ENCODE assay signal across 24 cellular contexts in genomic region chr3:112393360-112393728, GRCh38.
DNase-seq lines count a peak whose midpoint lies in the region; ATAC-seq and TF ChIP-seq lines count a peak whose summit lies in the region.
"Had no signal": no experiment of that assay in that cellular context is flagged by ENCODE, and none has a peak within 500 bp of the region (broad histone marks: within the 10 kb centered on the region; RNA-seq: fewer than 3 reads in every experiment).

No MANE protein-coding gene starts in this region.

- no peak overlapping the region for H3K23ac ChIP-seq in H9 (ENCODE audit: insufficient read length, low read depth, low read length)

- H3K36me3 ChIP-seq in adipocyte (ENCODE audit: control insufficient read depth, insufficient read depth, low read length, severe bottlenecking) (no peaks in the 10 kb centered on the region), muscle layer of colon (ENCODE audit: insufficient read depth, low read length) (no peaks in the 10 kb centered on the region), uterus (no peaks in the 10 kb centered on the region)
- H3K36me3 ChIP-seq: BE2C had no signal

- no peaks in the 10 kb centered on the region for H3K79me2 ChIP-seq in H9 (ENCODE audit: insufficient read depth, low read length)

- H4K20me1 ChIP-seq in H9 (ENCODE audit: control insufficient read depth, insufficient read depth, insufficient read length) = no peaks in the 10 kb centered on the region

- H2BK15ac ChIP-seq in H9 (ENCODE audit: low read depth, low read length) = no peak overlapping the region

- H3T11ph ChIP-seq in H9 (ENCODE audit: low read length) = no peak overlapping the region

- H3K4me3 ChIP-seq in adipocyte (ENCODE audit: low read length) = peak overlapping the region; percentile 66
- no peak overlapping the region for H3K4me3 ChIP-seq in muscle layer of colon (ENCODE audit: low read depth in 1 of 2, low read length in 2 of 2)
- H3K4me3 ChIP-seq in uterus = no peak overlapping the region
- H3K4me3 ChIP-seq: A549, PC-9 had no signal

- H3K23me2 ChIP-seq in H9 (ENCODE audit: insufficient read length, low read depth, low read length, poor library complexity, severe bottlenecking) = no peaks in the 10 kb centered on the region

- H2BK5ac ChIP-seq in H9 (ENCODE audit: insufficient read length, low read length) = no peak overlapping the region

- peak; percentile 51 for ATAC-seq in activated naive CD8-positive, alpha-beta T cell treated with anti-CD3 and anti-CD28 coated beads, Interleukin-2, amount 50 U/mL, for 24 hours
- no peak for ATAC-seq in HG02973 (IDR thresholded peaks at IDR 0.05; ENCODE audit: unreplicated experiment)
- ATAC-seq: A549, HepG2 had no signal

- no peaks in the 10 kb centered on the region for H3K36me3 Mint-ChIP-seq in activated naive CD8-positive, alpha-beta T cell treated with anti-CD3 and anti-CD28 coated beads, Interleukin-2, amount 50 U/mL, for 24 hours (ENCODE audit: low read depth)
- H3K36me3 Mint-ChIP-seq in activated naive CD8-positive, alpha-beta T cell treated with anti-CD3 and anti-CD28 coated beads for 36 hours = peaks cover 4% of the 10 kb centered on the region
- H3K36me3 Mint-ChIP-seq in H9 (ENCODE audit: insufficient read depth in 1 of 3, low read depth in 3 of 3) = peaks cover 12 to 23% (median 18%) of the 10 kb centered on the region in 3 experiments
- H3K36me3 Mint-ChIP-seq in progenitor cell of endocrine pancreas (ENCODE audit: insufficient read depth) = no peaks in the 10 kb centered on the region
- H3K36me3 Mint-ChIP-seq: CD4-positive, CD25-positive, alpha-beta regulatory T cell had no signal

- intact Hi-C loops in uterus (cut with DNase I; ENCODE audit: low total_unique reads) = no loop called here

- H3K79me1 ChIP-seq in H9 (ENCODE audit: insufficient read depth, low read depth, low read length, poor library complexity, severe bottlenecking) = no peaks in the 10 kb centered on the region

- H3K18ac ChIP-seq in H9 (ENCODE audit: insufficient read length, low read depth, low read length) = no peak overlapping the region

- DNase-seq in activated naive CD8-positive, alpha-beta T cell treated with anti-CD3 and anti-CD28 coated beads, Interleukin-2, amount 50 U/mL, for 24 hours = no peak
- DNase-seq in activated naive CD8-positive, alpha-beta T cell treated with anti-CD3 and anti-CD28 coated beads for 36 hours = no peak
- no peak for DNase-seq in adipocyte (ENCODE audit: low read depth)
- no peak for DNase-seq in uterus
- DNase-seq in H9 = no peak
- DNase-seq in progenitor cell of endocrine pancreas (ENCODE audit: low spot score, unreplicated experiment) = no peak
- DNase-seq: BE2C; CD4-positive, CD25-positive, alpha-beta regulatory T cell; DMS79; KBM-7; NCI-H1092; NCI-H1436; NCI-H1930; NCI-H226; NCI-H510A treated with DMSO at 0.1 percent for 48 hours; NCI-H748 treated with DMSO at 0.1 percent for 48 hours; PC-9; RPMI8226; SHP77 treated with DMSO at 0.1 percent for 48 hours had no signal

- WGBS in H9 (ENCODE audit: extremely low coverage, insufficient read length, low lambda C conversion rate) = no CpG with 5 or more reads among the region's 3 CpGs

- H4K8ac ChIP-seq in H9 (replicated peaks; ENCODE audit: insufficient read length, low read depth, low read length) = no peak overlapping the region

- no peak overlapping the region for H4K91ac ChIP-seq in H9 (ENCODE audit: insufficient read length, low read depth, low read length)

- H4K5ac ChIP-seq in H9 (ENCODE audit: insufficient read length, low read depth, low read length) = no peak overlapping the region

- TF ChIP-seq CTCF in uterus (IDR thresholded peaks at IDR 0.05) = no peak
- no peak for TF ChIP-seq CTCF in H9 (conservative IDR thresholded peaks at IDR 0.05)
- no peak for TF ChIP-seq CTCF in progenitor cell of endocrine pancreas (IDR thresholded peaks at IDR 0.05; ENCODE audit: unreplicated experiment)

- H3K14ac ChIP-seq in H9 (ENCODE audit: insufficient read depth, low read length) = no peak overlapping the region

- H3K4me2 ChIP-seq in H9 (ENCODE audit: insufficient read depth, insufficient read length, low read length) = no peak overlapping the region
- H3K4me2 ChIP-seq: A549, PC-9 had no signal

- peaks cover 8% of the 10 kb centered on the region for H3K9me3 ChIP-seq in adipocyte (ENCODE audit: control insufficient read depth, low read length)
- H3K9me3 ChIP-seq in muscle layer of colon (ENCODE audit: low read length) = no peaks in the 10 kb centered on the region
- H3K9me3 ChIP-seq in uterus = no peaks in the 10 kb centered on the region
- peaks cover 10% of the 10 kb centered on the region for H3K9me3 ChIP-seq in H9 (ENCODE audit: control insufficient read depth, low read depth, low read length)

- no peak for TF ChIP-seq POLR2A in uterus (IDR thresholded peaks at IDR 0.05)

- H2BK20ac ChIP-seq in H9 (ENCODE audit: low read depth, low read length, poor library complexity, severe bottlenecking) = no peak overlapping the region

- H3K4me1 ChIP-seq in adipocyte (ENCODE audit: control insufficient read depth, insufficient read depth, low read length) = peaks cover 78% of the 10 kb centered on the region
- H3K4me1 ChIP-seq in muscle layer of colon (ENCODE audit: insufficient read depth, low read length) = peaks cover 32% of the 10 kb centered on the region
- peaks cover 4 to 5% of the 10 kb centered on the region in 2 donors for H3K4me1 ChIP-seq in uterus
- peaks cover 9% of the 10 kb centered on the region for H3K4me1 ChIP-seq in H9 (ENCODE audit: insufficient read depth, low read length)
- H3K4me1 ChIP-seq: A549, BE2C had no signal

- H3K27me3 Mint-ChIP-seq in activated naive CD8-positive, alpha-beta T cell treated with anti-CD3 and anti-CD28 coated beads, Interleukin-2, amount 50 U/mL, for 24 hours = no peaks in the 10 kb centered on the region
- H3K27me3 Mint-ChIP-seq in activated naive CD8-positive, alpha-beta T cell treated with anti-CD3 and anti-CD28 coated beads for 36 hours = no peaks in the 10 kb centered on the region
- H3K27me3 Mint-ChIP-seq in H9 (ENCODE audit: low read depth) (no peaks in the 10 kb centered on the region), progenitor cell of endocrine pancreas (no peaks in the 10 kb centered on the region)
- H3K27me3 Mint-ChIP-seq: CD4-positive, CD25-positive, alpha-beta regulatory T cell had no signal

- H3K4me1 Mint-ChIP-seq in activated naive CD8-positive, alpha-beta T cell treated with anti-CD3 and anti-CD28 coated beads, Interleukin-2, amount 50 U/mL, for 24 hours = peaks cover 47% of the 10 kb centered on the region
- H3K4me1 Mint-ChIP-seq in activated naive CD8-positive, alpha-beta T cell treated with anti-CD3 and anti-CD28 coated beads for 36 hours = peaks cover 37% of the 10 kb centered on the region
- H3K4me1 Mint-ChIP-seq in H9 (peaks cover 38 to 45% of the 10 kb centered on the region in 2 experiments), progenitor cell of endocrine pancreas (ENCODE audit: low read depth) (peaks cover 14% of the 10 kb centered on the region)

- no peak overlapping the region for H3K4ac ChIP-seq in H9 (ENCODE audit: low read depth, low read length)

- H2AFZ ChIP-seq in H9 (ENCODE audit: low read length) = no peak overlapping the region
- H2AFZ ChIP-seq: PC-9 had no signal

- H3K56ac ChIP-seq in H9 (ENCODE audit: insufficient read length, low read depth, low read length) = no peak overlapping the region

- H3K27me3 ChIP-seq in adipocyte (replicated peaks; ENCODE audit: control insufficient read depth, insufficient read depth, low read length) = no peaks in the 10 kb centered on the region
- H3K27me3 ChIP-seq in muscle layer of colon (ENCODE audit: control insufficient read depth in 1 of 2, insufficient read depth in 2 of 2, low read length in 2 of 2) = no peaks in the 10 kb centered on the region
- no peaks in the 10 kb centered on the region for H3K27me3 ChIP-seq in uterus
- H3K27me3 ChIP-seq in H9 (ENCODE audit: insufficient read depth, low read length) = no peaks in the 10 kb centered on the region
- H3K27me3 ChIP-seq: BE2C had no signal

- H2BK12ac ChIP-seq in H9 (ENCODE audit: insufficient read length, low read depth, low read length) = no peak overlapping the region

- no peak overlapping the region for H2BK120ac ChIP-seq in H9 (ENCODE audit: low read depth, low read length, poor library complexity, severe bottlenecking)

- H3K27ac Mint-ChIP-seq in activated naive CD8-positive, alpha-beta T cell treated with anti-CD3 and anti-CD28 coated beads, Interleukin-2, amount 50 U/mL, for 24 hours = no peak overlapping the region
- H3K27ac Mint-ChIP-seq in activated naive CD8-positive, alpha-beta T cell treated with anti-CD3 and anti-CD28 coated beads for 36 hours = no peak overlapping the region
- H3K27ac Mint-ChIP-seq in H9 (no peak overlapping the region), progenitor cell of endocrine pancreas (no peak overlapping the region)

- H3K4me3 Mint-ChIP-seq in activated naive CD8-positive, alpha-beta T cell treated with anti-CD3 and anti-CD28 coated beads, Interleukin-2, amount 50 U/mL, for 24 hours = no peak overlapping the region
- H3K4me3 Mint-ChIP-seq in activated naive CD8-positive, alpha-beta T cell treated with anti-CD3 and anti-CD28 coated beads for 36 hours = no peak overlapping the region
- H3K4me3 Mint-ChIP-seq in H9 = no peak overlapping the region
- H3K4me3 Mint-ChIP-seq in progenitor cell of endocrine pancreas (ENCODE audit: low read depth) = no peak overlapping the region
- H3K4me3 Mint-ChIP-seq: CD4-positive, CD25-positive, alpha-beta regulatory T cell had no signal

- peaks cover 5% of the 10 kb centered on the region for H3K9me3 Mint-ChIP-seq in activated naive CD8-positive, alpha-beta T cell treated with anti-CD3 and anti-CD28 coated beads, Interleukin-2, amount 50 U/mL, for 24 hours
- peaks cover 7% of the 10 kb centered on the region for H3K9me3 Mint-ChIP-seq in activated naive CD8-positive, alpha-beta T cell treated with anti-CD3 and anti-CD28 coated beads for 36 hours
- H3K9me3 Mint-ChIP-seq in H9 = peaks cover 16 to 17% of the 10 kb centered on the region in 2 experiments
- H3K9me3 Mint-ChIP-seq in progenitor cell of endocrine pancreas (ENCODE audit: low read depth) = peaks cover 8% of the 10 kb centered on the region

- H2AK5ac ChIP-seq in H9 (ENCODE audit: insufficient read length, low read length) = no peak overlapping the region

- H3K9ac ChIP-seq in adipocyte (ENCODE audit: low read length) = peak overlapping the region; percentile 64
- H3K9ac ChIP-seq in muscle layer of colon (ENCODE audit: low read length) = no peak overlapping the region
- H3K9ac ChIP-seq in H9 (ENCODE audit: extremely low read depth, insufficient read length, low read length) = no peak overlapping the region

- H3K27ac ChIP-seq in muscle layer of colon (ENCODE audit: low read depth, low read length) = peak overlapping the region; percentile 28
- H3K27ac ChIP-seq in uterus = peak overlapping the region; percentile 22 to 98
- no peak overlapping the region for H3K27ac ChIP-seq in H9 (ENCODE audit: insufficient read length, low read depth, low read length)
- H3K27ac ChIP-seq: A549, HL-60, PC-9 had no signal
